In genomic region chrX:79081895-79082512, GRCh38 we compare ENCODE assay signal across 8 cellular contexts.
DNase-seq lines count a peak whose midpoint lies in the region; ATAC-seq, FAIRE-seq and TF ChIP-seq lines count a peak whose summit lies in the region.

No MANE protein-coding gene starts in this region.

- WGBS in liver = 12% methylated on average over 6 of the region's 6 CpGs

- peak; percentile 49 for TF ChIP-seq CTCF in RWPE1 (conservative IDR thresholded peaks at IDR 0.05; ENCODE audit: low read depth)
- TF ChIP-seq CTCF in liver (IDR thresholded peaks at IDR 0.05; ENCODE audit: low read depth, low read length, missing input control) = peak; percentile 61

- FAIRE-seq in urothelium cell line (lab: Jason Lieb, UNC) = no peak

- H3K4me1 ChIP-seq in liver (ENCODE audit: control insufficient read depth in 4 of 4, insufficient read depth in 4 of 4, low read length in 3 of 4) = no peaks in the 10 kb centered on the region

- CTCF ChIA-PET in RWPE1 (lab: Yijun Ruan, JAX) = interaction anchor here (0.5 to 1.0 kb wide), 3 partner anchors 12 to 900 kb away, joined by 3 to 6 read pairs (median 3); no protein-coding TSS in a partner anchor

- H3K4me3 Mint-ChIP-seq in central memory CD8-positive, alpha-beta T cell = peak overlapping the region; percentile 61

- H3K27ac Mint-ChIP-seq in central memory CD8-positive, alpha-beta T cell (ENCODE audit: low read depth) = peak overlapping the region; percentile 82

- peak; percentile 73 to 77 for TF ChIP-seq RAD21 in liver (IDR thresholded peaks at IDR 0.05)

- ATAC-seq in HG03045 (IDR thresholded peaks at IDR 0.05; ENCODE audit: unreplicated experiment) = peak; percentile 52
- peak; percentile 71 for ATAC-seq in central memory CD8-positive, alpha-beta T cell (replicated peaks; ENCODE audit: extremely low read depth, poor library complexity, severe bottlenecking)

- POLR2A ChIA-PET in RWPE1 (lab: Yijun Ruan, JAX; ENCODE audit: low non-redundant PET) = no interaction called here

- no peaks in the 10 kb centered on the region for H3K36me3 Mint-ChIP-seq in central memory CD8-positive, alpha-beta T cell (ENCODE audit: insufficient read depth)

- H3K27ac ChIP-seq in RWPE1 = no peak overlapping the region
- no peak overlapping the region for H3K27ac ChIP-seq in liver (ENCODE audit: low read depth in 1 of 2, low read length in 2 of 2)

- H3K4me1 Mint-ChIP-seq in central memory CD8-positive, alpha-beta T cell = peaks cover 20% of the 10 kb centered on the region

- no peak overlapping the region for H3K9ac ChIP-seq in liver (ENCODE audit: low read depth in 1 of 2, low read length in 2 of 2)

- H3K9me3 Mint-ChIP-seq in central memory CD8-positive, alpha-beta T cell = no peaks in the 10 kb centered on the region

- H3K4me3 ChIP-seq in liver (ENCODE audit: low read depth in 1 of 3, low read length in 3 of 3) = no peak overlapping the region

- no peaks in the 10 kb centered on the region for H3K36me3 ChIP-seq in liver (ENCODE audit: control insufficient read depth in 4 of 4, insufficient read depth in 3 of 4, low read depth in 1 of 4, low read length in 3 of 4)

- DNase-seq in stimulated activated naive CD4-positive, alpha-beta T cell (lab: John Stamatoyannopoulos, UW) = peak in 5 of 6 experiments; percentile 2 to 74 (median 52)
- DNase-seq in stimulated activated naive CD4-positive, alpha-beta T cell treated with Interleukin-2 at 50 U/mL for 16 hours (lab: John Stamatoyannopoulos, UW) = no peak
- DNase-seq in RWPE1 (ENCODE audit: low spot score) (peak; percentile 4), urothelium cell line (ENCODE audit: low spot score) (peak; percentile 19), NCI-H446 treated with DMSO at 0.1 percent for 48 hours (lab: John Stamatoyannopoulos, UW) (no peak)
- DNase-seq in central memory CD8-positive, alpha-beta T cell (ENCODE audit: low spot score in 2 of 2) = peak in 1 of 2 donors; percentile 27

- peaks cover 0 to 3% (median 0%) of the 10 kb centered on the region in 4 donors for H3K27me3 ChIP-seq in liver (ENCODE audit: control insufficient read depth in 4 of 4, insufficient read depth in 4 of 4, low read length in 3 of 4)

- no peaks in the 10 kb centered on the region for H3K9me3 ChIP-seq in liver (ENCODE audit: control insufficient read depth in 4 of 4, low read length in 3 of 4)

- H3K27me3 Mint-ChIP-seq in central memory CD8-positive, alpha-beta T cell = no peaks in the 10 kb centered on the region

TF ChIP-seq in liver, 16 proteins besides CTCF, POLR2A, EP300 and RAD21:
- no peak for TF ChIP-seq RXRA (IDR thresholded peaks at IDR 0.05)
- no peak for TF ChIP-seq HNF4A (conservative IDR thresholded peaks at IDR 0.05)
- TF ChIP-seq, protein P1, sequence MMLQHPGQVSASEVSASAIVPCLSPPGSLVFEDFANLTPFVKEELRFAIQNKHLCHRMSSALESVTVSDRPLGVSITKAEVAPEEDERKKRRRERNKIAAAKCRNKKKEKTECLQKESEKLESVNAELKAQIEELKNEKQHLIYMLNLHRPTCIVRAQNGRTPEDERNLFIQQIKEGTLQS (IDR thresholded peaks at IDR 0.05) = no peak
- TF ChIP-seq JUND (IDR thresholded peaks at IDR 0.05) = no peak
- no peak for TF ChIP-seq SP1 (IDR thresholded peaks at IDR 0.05)
- no peak for TF ChIP-seq ZBTB33 (IDR thresholded peaks at IDR 0.05)
- TF ChIP-seq GABPA (IDR thresholded peaks at IDR 0.05 in 1 of 2, conservative IDR thresholded peaks at IDR 0.05 in 1 of 2) = no peak
- TF ChIP-seq EGR1 (IDR thresholded peaks at IDR 0.05; ENCODE audit: low read depth in 2 of 2) = no peak
- TF ChIP-seq, protein P2, sequence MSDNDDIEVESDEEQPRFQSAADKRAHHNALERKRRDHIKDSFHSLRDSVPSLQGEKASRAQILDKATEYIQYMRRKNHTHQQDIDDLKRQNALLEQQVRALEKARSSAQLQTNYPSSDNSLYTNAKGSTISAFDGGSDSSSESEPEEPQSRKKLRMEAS (IDR thresholded peaks at IDR 0.05) = no peak

Comparison
In these comparisons a context has a peak if more than half of its experiments do, and no peak if none do; other contexts are left out.
1. DNase-seq: peak in stimulated activated naive CD4-positive, alpha-beta T cell (5 of 6), RWPE1 (single experiment) and urothelium cell line (single experiment); none in stimulated activated naive CD4-positive, alpha-beta T cell treated with Interleukin-2 at 50 U/mL for 16 hours (single experiment) and NCI-H446 treated with DMSO at 0.1 percent for 48 hours (single experiment).